In the genomic region with DNA sequence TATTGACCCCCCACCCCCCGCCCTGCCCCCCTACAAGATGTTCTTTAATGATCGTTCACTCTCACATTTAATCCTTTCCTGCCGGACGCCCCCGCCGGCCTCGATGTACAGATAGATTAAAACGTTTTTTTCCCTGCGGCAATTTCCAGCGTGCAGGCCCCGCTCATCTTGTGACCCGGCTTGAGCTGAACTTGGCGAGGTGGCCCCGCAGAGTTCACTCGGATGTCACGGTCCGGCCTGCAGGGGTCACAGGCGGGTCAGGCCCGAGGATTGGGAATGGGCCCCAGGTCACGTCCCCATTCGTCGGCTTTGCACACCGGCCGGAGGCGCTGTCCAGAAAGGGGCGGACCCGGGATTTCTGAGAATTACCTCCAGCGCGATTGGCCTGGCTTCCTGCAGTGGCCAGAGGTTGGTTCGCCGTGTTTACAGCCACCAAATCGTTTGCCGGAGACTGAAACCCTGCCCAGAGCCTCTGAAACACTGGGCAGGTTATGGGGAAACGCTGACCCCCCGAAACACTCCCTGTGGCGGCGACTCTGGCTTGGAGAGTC, we compare ENCODE assay signal across 1 cellular context.
TF ChIP-seq lines count a peak whose summit lies in the region.

No MANE protein-coding gene starts in this region.

TF ChIP-seq in GM23338, 12 proteins besides CTCF, POLR2A, EP300 and RAD21 (continued from another document):
- TF ChIP-seq, protein P1, sequence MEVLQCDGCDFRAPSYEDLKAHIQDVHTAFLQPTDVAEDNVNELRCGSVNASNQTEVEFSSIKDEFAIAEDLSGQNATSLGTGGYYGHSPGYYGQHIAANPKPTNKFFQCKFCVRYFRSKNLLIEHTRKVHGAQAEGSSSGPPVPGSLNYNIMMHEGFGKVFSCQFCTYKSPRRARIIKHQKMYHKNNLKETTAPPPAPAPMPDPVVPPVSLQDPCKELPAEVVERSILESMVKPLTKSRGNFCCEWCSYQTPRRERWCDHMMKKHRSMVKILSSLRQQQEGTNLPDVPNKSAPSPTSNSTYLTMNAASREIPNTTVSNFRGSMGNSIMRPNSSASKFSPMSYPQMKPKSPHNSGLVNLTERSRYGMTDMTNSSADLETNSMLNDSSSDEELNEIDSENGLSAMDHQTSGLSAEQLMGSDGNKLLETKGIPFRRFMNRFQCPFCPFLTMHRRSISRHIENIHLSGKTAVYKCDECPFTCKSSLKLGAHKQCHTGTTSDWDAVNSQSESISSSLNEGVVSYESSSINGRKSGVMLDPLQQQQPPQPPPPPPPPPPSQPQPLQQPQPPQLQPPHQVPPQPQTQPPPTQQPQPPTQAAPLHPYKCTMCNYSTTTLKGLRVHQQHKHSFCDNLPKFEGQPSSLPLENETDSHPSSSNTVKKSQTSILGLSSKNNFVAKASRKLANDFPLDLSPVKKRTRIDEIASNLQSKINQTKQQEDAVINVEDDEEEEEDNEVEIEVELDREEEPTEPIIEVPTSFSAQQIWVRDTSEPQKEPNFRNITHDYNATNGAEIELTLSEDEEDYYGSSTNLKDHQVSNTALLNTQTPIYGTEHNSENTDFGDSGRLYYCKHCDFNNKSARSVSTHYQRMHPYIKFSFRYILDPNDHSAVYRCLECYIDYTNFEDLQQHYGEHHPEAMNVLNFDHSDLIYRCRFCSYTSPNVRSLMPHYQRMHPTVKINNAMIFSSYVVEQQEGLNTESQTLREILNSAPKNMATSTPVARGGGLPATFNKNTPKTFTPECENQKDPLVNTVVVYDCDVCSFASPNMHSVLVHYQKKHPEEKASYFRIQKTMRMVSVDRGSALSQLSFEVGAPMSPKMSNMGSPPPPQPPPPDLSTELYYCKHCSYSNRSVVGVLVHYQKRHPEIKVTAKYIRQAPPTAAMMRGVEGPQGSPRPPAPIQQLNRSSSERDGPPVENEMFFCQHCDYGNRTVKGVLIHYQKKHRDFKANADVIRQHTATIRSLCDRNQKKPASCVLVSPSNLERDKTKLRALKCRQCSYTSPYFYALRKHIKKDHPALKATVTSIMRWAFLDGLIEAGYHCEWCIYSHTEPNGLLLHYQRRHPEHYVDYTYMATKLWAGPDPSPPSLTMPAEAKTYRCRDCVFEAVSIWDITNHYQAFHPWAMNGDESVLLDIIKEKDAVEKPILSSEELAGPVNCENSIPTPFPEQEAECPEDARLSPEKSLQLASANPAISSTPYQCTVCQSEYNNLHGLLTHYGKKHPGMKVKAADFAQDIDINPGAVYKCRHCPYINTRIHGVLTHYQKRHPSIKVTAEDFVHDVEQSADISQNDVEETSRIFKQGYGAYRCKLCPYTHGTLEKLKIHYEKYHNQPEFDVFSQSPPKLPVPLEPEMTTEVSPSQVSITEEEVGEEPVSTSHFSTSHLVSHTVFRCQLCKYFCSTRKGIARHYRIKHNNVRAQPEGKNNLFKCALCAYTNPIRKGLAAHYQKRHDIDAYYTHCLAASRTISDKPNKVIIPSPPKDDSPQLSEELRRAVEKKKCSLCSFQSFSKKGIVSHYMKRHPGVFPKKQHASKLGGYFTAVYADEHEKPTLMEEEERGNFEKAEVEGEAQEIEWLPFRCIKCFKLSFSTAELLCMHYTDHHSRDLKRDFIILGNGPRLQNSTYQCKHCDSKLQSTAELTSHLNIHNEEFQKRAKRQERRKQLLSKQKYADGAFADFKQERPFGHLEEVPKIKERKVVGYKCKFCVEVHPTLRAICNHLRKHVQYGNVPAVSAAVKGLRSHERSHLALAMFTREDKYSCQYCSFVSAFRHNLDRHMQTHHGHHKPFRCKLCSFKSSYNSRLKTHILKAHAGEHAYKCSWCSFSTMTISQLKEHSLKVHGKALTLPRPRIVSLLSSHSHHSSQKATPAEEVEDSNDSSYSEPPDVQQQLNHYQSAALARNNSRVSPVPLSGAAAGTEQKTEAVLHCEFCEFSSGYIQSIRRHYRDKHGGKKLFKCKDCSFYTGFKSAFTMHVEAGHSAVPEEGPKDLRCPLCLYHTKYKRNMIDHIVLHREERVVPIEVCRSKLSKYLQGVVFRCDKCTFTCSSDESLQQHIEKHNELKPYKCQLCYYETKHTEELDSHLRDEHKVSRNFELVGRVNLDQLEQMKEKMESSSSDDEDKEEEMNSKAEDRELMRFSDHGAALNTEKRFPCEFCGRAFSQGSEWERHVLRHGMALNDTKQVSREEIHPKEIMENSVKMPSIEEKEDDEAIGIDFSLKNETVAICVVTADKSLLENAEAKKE (CRISPR knock-in tag; IDR thresholded peaks at IDR 0.05), result no peak
- TF ChIP-seq ZNF331 (CRISPR knock-in tag; IDR thresholded peaks at IDR 0.05; ENCODE audit: low read depth), result no peak
- TF ChIP-seq, protein P2, sequence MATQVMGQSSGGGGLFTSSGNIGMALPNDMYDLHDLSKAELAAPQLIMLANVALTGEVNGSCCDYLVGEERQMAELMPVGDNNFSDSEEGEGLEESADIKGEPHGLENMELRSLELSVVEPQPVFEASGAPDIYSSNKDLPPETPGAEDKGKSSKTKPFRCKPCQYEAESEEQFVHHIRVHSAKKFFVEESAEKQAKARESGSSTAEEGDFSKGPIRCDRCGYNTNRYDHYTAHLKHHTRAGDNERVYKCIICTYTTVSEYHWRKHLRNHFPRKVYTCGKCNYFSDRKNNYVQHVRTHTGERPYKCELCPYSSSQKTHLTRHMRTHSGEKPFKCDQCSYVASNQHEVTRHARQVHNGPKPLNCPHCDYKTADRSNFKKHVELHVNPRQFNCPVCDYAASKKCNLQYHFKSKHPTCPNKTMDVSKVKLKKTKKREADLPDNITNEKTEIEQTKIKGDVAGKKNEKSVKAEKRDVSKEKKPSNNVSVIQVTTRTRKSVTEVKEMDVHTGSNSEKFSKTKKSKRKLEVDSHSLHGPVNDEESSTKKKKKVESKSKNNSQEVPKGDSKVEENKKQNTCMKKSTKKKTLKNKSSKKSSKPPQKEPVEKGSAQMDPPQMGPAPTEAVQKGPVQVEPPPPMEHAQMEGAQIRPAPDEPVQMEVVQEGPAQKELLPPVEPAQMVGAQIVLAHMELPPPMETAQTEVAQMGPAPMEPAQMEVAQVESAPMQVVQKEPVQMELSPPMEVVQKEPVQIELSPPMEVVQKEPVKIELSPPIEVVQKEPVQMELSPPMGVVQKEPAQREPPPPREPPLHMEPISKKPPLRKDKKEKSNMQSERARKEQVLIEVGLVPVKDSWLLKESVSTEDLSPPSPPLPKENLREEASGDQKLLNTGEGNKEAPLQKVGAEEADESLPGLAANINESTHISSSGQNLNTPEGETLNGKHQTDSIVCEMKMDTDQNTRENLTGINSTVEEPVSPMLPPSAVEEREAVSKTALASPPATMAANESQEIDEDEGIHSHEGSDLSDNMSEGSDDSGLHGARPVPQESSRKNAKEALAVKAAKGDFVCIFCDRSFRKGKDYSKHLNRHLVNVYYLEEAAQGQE (IDR thresholded peaks at IDR 0.05; ENCODE audit: unreplicated experiment), result peak; percentile 42
